In genomic region chr22:44570476-44571445, GRCh38 we compare ENCODE assay signal across 21 cellular contexts.
"Had no signal": no experiment of that assay in that cellular context is flagged by ENCODE, and none has a peak within 500 bp of the region (broad histone marks: within the 10 kb centered on the region; RNA-seq: fewer than 3 reads in every experiment).

No MANE protein-coding gene starts in this region.

- H3K27ac Mint-ChIP-seq: naive thymus-derived CD8-positive, alpha-beta T cell; T-helper 1 cell treated with Interleukin-12 subunit alpha and Interleukin-12 subunit beta and Interleukin-4 antibody, amounts not matched to agents 30 μg/mL and 1 μg/mL, for 36 hours had no signal

- H3K36me3 ChIP-seq: cardiac muscle cell, SJSA1, thyroid gland, uterus had no signal

- H3K4me1 ChIP-seq: thyroid gland had no signal

- FAIRE-seq: colon, kidney had no signal

- DNase-seq: activated CD4-positive, alpha-beta T cell treated with anti-CD3 and anti-CD28 coated beads, Interleukin-2, amount 50 U/mL, for 1 hour; amniotic stem cell; erythroblast; foreskin melanocyte; hypothalamus; kidney; mesenchymal stem cell; stimulated activated CD4-positive, alpha-beta T cell treated with anti-CD3 and anti-CD28 coated beads, Interleukin-12 subunit alpha, Interleukin-12 subunit beta, amount 100 ng/mL, for 4 hours; stimulated activated CD4-positive, alpha-beta T cell treated with anti-CD3 and anti-CD28 coated beads, Interleukin-1b, Interleukin-23, amount 100 ng/mL, for 48 hours; stimulated activated CD8-positive, alpha-beta memory T cell treated with anti-CD3 and anti-CD28 coated beads, Interleukin-4, amount 100 ng/mL, for 48 hours; stimulated activated naive CD4-positive, alpha-beta T cell; thyroid gland; uterus had no signal

- H3K27ac ChIP-seq: cardiac muscle cell, SJSA1, thyroid gland, uterus had no signal

- ATAC-seq: activated CD4-positive, CD25-positive, alpha-beta regulatory T cell treated with anti-CD3 and anti-CD28 coated beads, Interleukin-2, amount 50 U/mL, for 24 hours; activated naive CD4-positive, alpha-beta T cell treated with anti-CD3 and anti-CD28 coated beads, Interleukin-2, amount 50 U/mL, for 72 hours; naive thymus-derived CD8-positive, alpha-beta T cell had no signal

- H3K4me3 ChIP-seq: cardiac muscle cell, dorsolateral prefrontal cortex, SJSA1, thyroid gland, uterus had no signal

- H3K36me3 Mint-ChIP-seq: activated naive CD4-positive, alpha-beta T cell treated with anti-CD3 and anti-CD28 coated beads, Interleukin-2, amount 50 U/mL, for 72 hours; naive thymus-derived CD8-positive, alpha-beta T cell had no signal

- H3K4me3 Mint-ChIP-seq: naive thymus-derived CD8-positive, alpha-beta T cell; T-helper 1 cell treated with Interleukin-12 subunit alpha and Interleukin-12 subunit beta and Interleukin-4 antibody, amounts not matched to agents 30 μg/mL and 1 μg/mL, for 36 hours had no signal

- H3K9me3 Mint-ChIP-seq: activated naive CD4-positive, alpha-beta T cell treated with anti-CD3 and anti-CD28 coated beads, Interleukin-2, amount 50 U/mL, for 72 hours; T-helper 1 cell treated with Interleukin-12 subunit alpha and Interleukin-12 subunit beta and Interleukin-4 antibody, amounts not matched to agents 30 μg/mL and 1 μg/mL, for 36 hours had no signal

- H3K27me3 ChIP-seq: cardiac muscle cell, SJSA1, thyroid gland, uterus had no signal

- H3K9me3 ChIP-seq: SJSA1, thyroid gland, uterus had no signal
